Comparison of ENCODE assay signal across 1 cellular context in genomic region chr1:248858891-248859889, GRCh38.
A peak's percentile ranks its signal among the peaks of the same experiment; 100 is the strongest.
TF ChIP-seq lines count a peak whose summit lies in the region.

Gene ZNF692, minus strand, starts transcription at chr1:248859085. Its CDS starts 776 bp downstream, at chr1:248858309.

TF ChIP-seq in H1, 55 proteins besides CTCF, POLR2A, EP300 and RAD21 (continued from another document):
- TF ChIP-seq E2F6 (IDR thresholded peaks at IDR 0.05) (peak; percentile 85), ATF3 (IDR thresholded peaks at IDR 0.05; ENCODE audit: insufficient read depth, low read depth, low read length) (0 out of 2 replicates have a peak, but pooled peaks have one; percentile 13), TAF1 (IDR thresholded peaks at IDR 0.05; ENCODE audit: low read depth, low read length) (peak; percentile 49; the same call in 1 of the 2 replicates), SUZ12 (IDR thresholded peaks at IDR 0.05; ENCODE audit: low read length) (no peak), SIX5 (IDR thresholded peaks at IDR 0.05; ENCODE audit: low read depth, low read length) (no peak), YY1 (IDR thresholded peaks at IDR 0.05; ENCODE audit: low read depth, low read length) (no peak), JUN (IDR thresholded peaks at IDR 0.05; ENCODE audit: low read depth, low read length) (no peak), SAP30 (IDR thresholded peaks at IDR 0.05; ENCODE audit: insufficient read depth, insufficient replicate concordance, low read length) (no peak), SIRT6 (IDR thresholded peaks at IDR 0.05; ENCODE audit: low read length) (no peak), EGR1 (IDR thresholded peaks at IDR 0.05; ENCODE audit: borderline replicate concordance, low read depth, low read length) (no peak), TBP (IDR thresholded peaks at IDR 0.05; ENCODE audit: low read depth, low read length) (0 out of 2 replicates have a peak, but pooled peaks have one; percentile 6), CTBP2 (IDR thresholded peaks at IDR 0.05; ENCODE audit: borderline replicate concordance, insufficient read depth, insufficient read length, low read length) (no peak), BACH1 (IDR thresholded peaks at IDR 0.05; ENCODE audit: low read length) (peak; percentile 35; the same call in 1 of the 2 replicates), CEBPB (IDR thresholded peaks at IDR 0.05; ENCODE audit: low read depth, low read length) (no peak), TAF7 (optimal IDR thresholded peaks at IDR 0.05; ENCODE audit: borderline replicate concordance, low read depth, low read length) (peak; percentile 35), USF2 (IDR thresholded peaks at IDR 0.05; ENCODE audit: low read length) (no peak), CHD7 (IDR thresholded peaks at IDR 0.05; ENCODE audit: insufficient replicate concordance, low read length) (no peak), CBX8 (IDR thresholded peaks at IDR 0.05; ENCODE audit: borderline replicate concordance, low read depth, low read length) (no peak), MAX (IDR thresholded peaks at IDR 0.05) (peak; percentile 97), NRF1 (IDR thresholded peaks at IDR 0.05; ENCODE audit: low read depth, low read length) (peak; percentile 86), CHD1 (IDR thresholded peaks at IDR 0.05; ENCODE audit: low read depth, low read length) (no peak), POLR2AphosphoS5 (IDR thresholded peaks at IDR 0.05; ENCODE audit: low read depth, low read length) (no peak), RNF2 (IDR thresholded peaks at IDR 0.05; ENCODE audit: borderline replicate concordance, low read depth, low read length, missing control alignments, poor library complexity, severe bottlenecking) (no peak), KDM4A (IDR thresholded peaks at IDR 0.05; ENCODE audit: low read depth, low read length, severe bottlenecking) (peak; percentile 58), CHD2 (IDR thresholded peaks at IDR 0.05; ENCODE audit: low read length) (no peak), RBBP5 (IDR thresholded peaks at IDR 0.05; ENCODE audit: borderline replicate concordance, low read depth, low read length) (no peak), ATF2 (IDR thresholded peaks at IDR 0.05; ENCODE audit: low read length) (no peak), EZH2 (IDR thresholded peaks at IDR 0.05; ENCODE audit: low read depth, low read length, severe bottlenecking) (no peak), BRCA1 (IDR thresholded peaks at IDR 0.05; ENCODE audit: low read depth, low read length) (no peak), TEAD4 (IDR thresholded peaks at IDR 0.05; ENCODE audit: low read depth, low read length) (no peak), HDAC2 (IDR thresholded peaks at IDR 0.05; ENCODE audit: borderline replicate concordance in 1 of 2, low read depth in 2 of 2, low read length in 2 of 2) (0 out of 4 replicates have a peak, but pooled peaks of 1 of the 2 experiments have one; percentile 43), SP4 (IDR thresholded peaks at IDR 0.05; ENCODE audit: low read length) (0 out of 2 replicates have a peak, but pooled peaks have one; percentile 12), MAFK (IDR thresholded peaks at IDR 0.05; ENCODE audit: low read depth, low read length) (no peak), NANOG (IDR thresholded peaks at IDR 0.05; ENCODE audit: insufficient read depth, low read depth, low read length, poor library complexity, severe bottlenecking) (no peak), GABPA (IDR thresholded peaks at IDR 0.05; ENCODE audit: borderline replicate concordance, insufficient read depth, low read length) (no peak), SIN3A (conservative IDR thresholded peaks at IDR 0.05 in 1 of 2, IDR thresholded peaks at IDR 0.05 in 1 of 2; ENCODE audit: low read depth in 1 of 2, low read length in 2 of 2) (peak in 1 of 2 experiments; percentile 29; a peak in 1 of 4 replicates), ZNF274 (IDR thresholded peaks at IDR 0.05; ENCODE audit: borderline replicate concordance, extremely low read depth, low read length) (no peak), SRF (IDR thresholded peaks at IDR 0.05; ENCODE audit: low read depth, low read length) (no peak), BCL11A (IDR thresholded peaks at IDR 0.05; ENCODE audit: low read depth in 2 of 2, low read length in 2 of 2) (no peak), KDM5A (IDR thresholded peaks at IDR 0.05; ENCODE audit: low read length) (no peak), FOSL1 (IDR thresholded peaks at IDR 0.05; ENCODE audit: insufficient read depth, low read depth, low read length) (no peak), POU5F1 (IDR thresholded peaks at IDR 0.05; ENCODE audit: low read depth, low read length) (no peak), HDAC6 (IDR thresholded peaks at IDR 0.05; ENCODE audit: low read depth, low read length) (no peak), RXRA (IDR thresholded peaks at IDR 0.05; ENCODE audit: insufficient read depth, low read depth, low read length) (no peak), CBX5 (IDR thresholded peaks at IDR 0.05; ENCODE audit: low read depth, low read length) (no peak), ASH2L (IDR thresholded peaks at IDR 0.05; ENCODE audit: low read length) (peak; percentile 38), PHF8 (conservative IDR thresholded peaks at IDR 0.05; ENCODE audit: low read depth, low read length) (peak; percentile 69), JUND (IDR thresholded peaks at IDR 0.05; ENCODE audit: low read length) (no peak), SP1 (IDR thresholded peaks at IDR 0.05; ENCODE audit: low read depth, low read length) (peak; percentile 25; the same call in 1 of the 2 replicates)
